Comparison of ENCODE assay signal across 17 cellular contexts in genomic region chr6:112145080-112145573, GRCh38. TPM values are rescaled to one million over a fixed set of nuclear protein-coding genes. Genes with fewer than 3 reads are reported as not detected.
DNase-seq lines count a peak whose midpoint lies in the region; ATAC-seq and TF ChIP-seq lines count a peak whose summit lies in the region.
"Had no signal": no experiment of that assay in that cellular context is flagged by ENCODE, and none has a peak within 500 bp of the region (broad histone marks: within the 10 kb centered on the region; RNA-seq: fewer than 3 reads in every experiment).

No MANE protein-coding gene starts in this region.

- no peaks in the 10 kb centered on the region for H4K20me1 ChIP-seq in neural progenitor cell (ENCODE audit: low read depth)
- H4K20me1 ChIP-seq: BLaER1 treated with 17β-estradiol and CSF1 and Interleukin-3, amounts not matched to agents 10 nM and 100 nM had no signal

- H3K27me3 ChIP-seq in neural progenitor cell = no peaks in the 10 kb centered on the region
- H3K27me3 ChIP-seq: BLaER1 treated with 17β-estradiol and CSF1 and Interleukin-3, amounts not matched to agents 10 nM and 100 nM; ovary had no signal

- H3K9me3 Mint-ChIP-seq in neural progenitor cell = no peaks in the 10 kb centered on the region
- H3K9me3 Mint-ChIP-seq in glutamatergic neuron (ENCODE audit: unreplicated experiment) = no peaks in the 10 kb centered on the region

- no peak overlapping the region for H3K4me2 ChIP-seq in neural progenitor cell
- H3K4me2 ChIP-seq: BLaER1 treated with 17β-estradiol and CSF1 and Interleukin-3, amounts not matched to agents 10 nM and 100 nM had no signal

- peak overlapping the region; percentile 7 for H3K27ac Mint-ChIP-seq in neural progenitor cell
- H3K27ac Mint-ChIP-seq in glutamatergic neuron (ENCODE audit: unreplicated experiment) = no peak overlapping the region

- no peaks in the 10 kb centered on the region for H3K36me3 Mint-ChIP-seq in neural progenitor cell
- no peaks in the 10 kb centered on the region for H3K36me3 Mint-ChIP-seq in glutamatergic neuron (ENCODE audit: unreplicated experiment)

- in situ Hi-C loops in G401 (cut with HindIII; ENCODE audit: low sequenced_read_pairs) = no loop called here

- H3K36me3 ChIP-seq in neural progenitor cell = no peaks in the 10 kb centered on the region
- H3K36me3 ChIP-seq: BLaER1 treated with 17β-estradiol and CSF1 and Interleukin-3, amounts not matched to agents 10 nM and 100 nM; HAP-1; ovary had no signal

- no peak overlapping the region for H3K4me3 ChIP-seq in neural progenitor cell
- H3K4me3 ChIP-seq: BLaER1 treated with 17β-estradiol and CSF1 and Interleukin-3, amounts not matched to agents 10 nM and 100 nM; HAP-1; ovary had no signal

- H3K27me3 Mint-ChIP-seq in neural progenitor cell (ENCODE audit: insufficient read depth, low read depth) (no peaks in the 10 kb centered on the region), glutamatergic neuron (ENCODE audit: unreplicated experiment) (no peaks in the 10 kb centered on the region)

- no peak overlapping the region for H3K4me3 Mint-ChIP-seq in neural progenitor cell
- no peak overlapping the region for H3K4me3 Mint-ChIP-seq in glutamatergic neuron (ENCODE audit: unreplicated experiment)

- DNase-seq in G401 (ENCODE audit: low spot score) = peak; percentile 58
- peak; percentile 56 for DNase-seq in NCI-H1694 (lab: John Stamatoyannopoulos, UW)
- peak; percentile 8 for DNase-seq in cerebellum (ENCODE audit: low spot score)
- DNase-seq in neural progenitor cell (ENCODE audit: low spot score) = no peak
- no peak for DNase-seq in glutamatergic neuron
- DNase-seq in NCI-H1105 treated with DMSO at 0.1 percent for 48 hours (lab: John Stamatoyannopoulos, UW) = no peak
- DNase-seq: activated CD4-positive, alpha-beta T cell treated with anti-CD3 and anti-CD28 coated beads, Interleukin-2, amount 50 U/mL, for 4 hours; activated T-cell treated with anti-CD3 and anti-CD28 coated beads, Interleukin-2, amount 50 U/mL, for 48 hours; DND-41; NCI-H1092; ovary; SHP77 treated with DMSO at 0.1 percent for 48 hours; stimulated activated naive CD4-positive, alpha-beta T cell treated with Interleukin-2 at 50 U/mL for 16 hours; T1000 had no signal

- no peak for ATAC-seq in HG03280 (IDR thresholded peaks at IDR 0.05; ENCODE audit: unreplicated experiment)

- no peak for TF ChIP-seq CTCF in neural progenitor cell (IDR thresholded peaks at IDR 0.05)
- TF ChIP-seq CTCF in glutamatergic neuron (IDR thresholded peaks at IDR 0.05; ENCODE audit: partially characterized antibody, unreplicated experiment) = no peak

- no peaks in the 10 kb centered on the region for H3K79me2 ChIP-seq in neural progenitor cell (ENCODE audit: low read depth)

- H3K4me1 Mint-ChIP-seq in neural progenitor cell (no peaks in the 10 kb centered on the region), glutamatergic neuron (ENCODE audit: low read depth, unreplicated experiment) (peaks cover 12% of the 10 kb centered on the region)

- H3K9ac ChIP-seq in neural progenitor cell = no peak overlapping the region
- H3K9ac ChIP-seq: BLaER1 treated with 17β-estradiol and CSF1 and Interleukin-3, amounts not matched to agents 10 nM and 100 nM had no signal

- H3K4me1 ChIP-seq in neural progenitor cell = no peaks in the 10 kb centered on the region
- H3K4me1 ChIP-seq: HAP-1 had no signal

- no peaks in the 10 kb centered on the region for H3K9me3 ChIP-seq in neural progenitor cell (ENCODE audit: low read depth)
- H3K9me3 ChIP-seq: BLaER1 treated with 17β-estradiol and CSF1 and Interleukin-3, amounts not matched to agents 10 nM and 100 nM; HAP-1; ovary had no signal

- no peak overlapping the region for H3K27ac ChIP-seq in neural progenitor cell
- H3K27ac ChIP-seq: BLaER1 treated with 17β-estradiol and CSF1 and Interleukin-3, amounts not matched to agents 10 nM and 100 nM; ovary had no signal

- H2AFZ ChIP-seq in neural progenitor cell (replicated peaks) = peak overlapping the region; percentile 2

- no peaks in the 10 kb centered on the region for H3F3A ChIP-seq in neural progenitor cell (ENCODE audit: low read depth)

RNA-seq across cellular contexts. Expression of gene FAM229B, which starts 57.7 kb away (rescaled TPM):
- total RNA-seq in G401 (2014; rRNA removed; shearing (Covaris generic)) = 4.5 and 5.0 TPM in 2 replicates
- 23.9 TPM for total RNA-seq in cerebellum
- 14.1 and 32.2 TPM in 2 replicates for total RNA-seq in neural progenitor cell (ENCODE audit: low replicate concordance)
- 20.3 TPM for total RNA-seq in glutamatergic neuron (ENCODE audit: unreplicated experiment)

RNA-seq across cellular contexts. Expression of gene TUBE1, which starts 57.8 kb away (rescaled TPM):
- total RNA-seq in G401 (2014; rRNA removed; shearing (Covaris generic)) = 12.2 and 17.1 TPM in 2 replicates
- total RNA-seq in cerebellum = 68.3 TPM
- 24.1 and 49.0 TPM in 2 replicates for total RNA-seq in neural progenitor cell (ENCODE audit: low replicate concordance)
- 18.4 TPM for total RNA-seq in glutamatergic neuron (ENCODE audit: unreplicated experiment)

Comparison
In these comparisons a context has a peak if more than half of its experiments do, and no peak if none do; other contexts are left out.
1. DNase-seq: peak in G401 (single experiment), NCI-H1694 (single experiment) and cerebellum (single experiment); none in neural progenitor cell (single experiment), glutamatergic neuron (single experiment) and NCI-H1105 treated with DMSO at 0.1 percent for 48 hours (single experiment).